In genomic region chr1:34859442-34860200, GRCh38 we compare ENCODE assay signal across 8 cellular contexts. TPM values are rescaled to one million over a fixed set of nuclear protein-coding genes. Genes with fewer than 3 reads are reported as not detected.
A peak's percentile ranks its signal among the peaks of the same experiment; 100 is the strongest.
DNase-seq lines count a peak whose midpoint lies in the region; ATAC-seq lines count a peak whose summit lies in the region.

Gene SMIM12, minus strand, starts transcription at chr1:34859749. Its CDS starts 3,772 bp downstream, at chr1:34855977.

- DNase-seq in NCI-H526 treated with DMSO at 0.1 percent for 48 hours (lab: John Stamatoyannopoulos, UW) (peak; percentile 85), dedifferentiated amniotic fluid mesenchymal stem cell (ENCODE audit: extremely low spot score) (peak; percentile 94), left lobe of liver (ENCODE audit: low spot score) (peak; percentile 97)
- DNase-seq in activated CD4-positive, alpha-beta T cell treated with anti-CD3 and anti-CD28 coated beads, Interleukin-2, amount 50 U/mL, for 1 hour: peak; percentile 90
- peak; percentile 88 for DNase-seq in stimulated activated CD4-positive, alpha-beta T cell treated with anti-CD3 and anti-CD28 coated beads, Interleukin-2, amount 100 ng/mL, for 4 hours (ENCODE audit: low read depth)

- peak within 1 kb of the TSS; percentile 84 to 96 (median 91) for H3K9ac ChIP-seq in BLaER1 treated with 17β-estradiol and CSF1 and Interleukin-3, amounts not matched to agents 10 nM and 100 nM

- no peaks in the 10 kb centered on the region for H3K27me3 ChIP-seq in BLaER1 treated with 17β-estradiol and CSF1 and Interleukin-3, amounts not matched to agents 10 nM and 100 nM

- H3K27ac ChIP-seq in BLaER1 treated with 17β-estradiol and CSF1 and Interleukin-3, amounts not matched to agents 10 nM and 100 nM: peak within 1 kb of the TSS; percentile 76 to 93 (median 87)

- ATAC-seq in GM19324 (IDR thresholded peaks at IDR 0.05; ENCODE audit: low FRiP score, unreplicated experiment) (peak; percentile 94), HG03469 (IDR thresholded peaks at IDR 0.05; ENCODE audit: unreplicated experiment) (peak; percentile 72), left lobe of liver (peak; percentile 97)

- peaks cover 13 to 23% (median 22%) of the 10 kb centered on the region in 11 experiments for H3K36me3 ChIP-seq in BLaER1 treated with 17β-estradiol and CSF1 and Interleukin-3, amounts not matched to agents 10 nM and 100 nM

- peak within 1 kb of the TSS; percentile 80 to 100 (median 90) for H3K4me3 ChIP-seq in BLaER1 treated with 17β-estradiol and CSF1 and Interleukin-3, amounts not matched to agents 10 nM and 100 nM

- peaks cover 20 to 25% (median 22%) of the 10 kb centered on the region in 10 experiments for H3K4me1 ChIP-seq in BLaER1 treated with 17β-estradiol and CSF1 and Interleukin-3, amounts not matched to agents 10 nM and 100 nM

- H3K4me2 ChIP-seq in BLaER1 treated with 17β-estradiol and CSF1 and Interleukin-3, amounts not matched to agents 10 nM and 100 nM: peak within 1 kb of the TSS; percentile 86 to 99 (median 95)

- H4K20me1 ChIP-seq in BLaER1 treated with 17β-estradiol and CSF1 and Interleukin-3, amounts not matched to agents 10 nM and 100 nM: peaks cover 0 to 39% (median 31%) of the 10 kb centered on the region in 11 experiments; a peak in 16 of 22 replicates

- no peaks in the 10 kb centered on the region for H3K9me3 ChIP-seq in BLaER1 treated with 17β-estradiol and CSF1 and Interleukin-3, amounts not matched to agents 10 nM and 100 nM (replicated peaks in 1 of 11)

RNA-seq across cellular contexts. Expression of gene SMIM12, which starts in this region (rescaled TPM):
- 32.0 TPM for total RNA-seq in left lobe of liver

Comparison
In these comparisons a context has a peak if more than half of its experiments do, and no peak if none do; other contexts are left out.
1. Peak in every context shown above with its lines: DNase-seq, ATAC-seq, H3K4me3 ChIP-seq and H3K27ac ChIP-seq.